ENCODE assay signal across 26 cellular contexts in genomic region chr6:168366473-168366872, GRCh38. TPM values are rescaled to one million over a fixed set of nuclear protein-coding genes. Genes with fewer than 3 reads are reported as not detected.
"Had no signal": no experiment of that assay in that cellular context is flagged by ENCODE, and none has a peak within 500 bp of the region (broad histone marks: within the 10 kb centered on the region; RNA-seq: fewer than 3 reads in every experiment).

No MANE protein-coding gene starts in this region.

- H3K4me3 Mint-ChIP-seq: dendritic cell treated with granulocyte-macrophage colony-stimulating factor and Interleukin-4, amounts not matched to agents 40 ng/mL and 50 ng/mL, for 4 days; effector memory CD8-positive, alpha-beta T cell; endodermal cell; mesothelial cell of epicardium had no signal

- H3K9me3 ChIP-seq: colonic mucosa, esophagus squamous epithelium, gastrocnemius medialis, lower lobe of right lung, mucosa of descending colon had no signal

- H3K27ac Mint-ChIP-seq: dendritic cell treated with granulocyte-macrophage colony-stimulating factor and Interleukin-4, amounts not matched to agents 40 ng/mL and 50 ng/mL, for 4 days; effector memory CD8-positive, alpha-beta T cell; endodermal cell; mesothelial cell of epicardium had no signal

- H3K4me3 ChIP-seq: colonic mucosa, esophagus squamous epithelium, gastrocnemius medialis, heart right ventricle, left lung, lower lobe of right lung, mucosa of descending colon had no signal

- DNase-seq: cerebellar nuclear complex; colonic mucosa; cortex of kidney; effector CD8-positive, alpha-beta T cell; effector memory CD8-positive, alpha-beta T cell; endodermal cell; esophagus squamous epithelium; foreskin fibroblast; foreskin melanocyte; gastrocnemius medialis; heart right ventricle; hippocampal formation; kidney; kidney glomerular epithelial cell; lower lobe of right lung; mesenchymal stem cell had no signal

- H3K27me3 ChIP-seq: colonic mucosa had no signal

- H3K9me3 Mint-ChIP-seq: dendritic cell treated with granulocyte-macrophage colony-stimulating factor and Interleukin-4, amounts not matched to agents 40 ng/mL and 50 ng/mL, for 4 days; effector memory CD8-positive, alpha-beta T cell had no signal

- ATAC-seq: effector memory CD8-positive, alpha-beta T cell; gastrocnemius medialis; heart right ventricle; left lung; left ventricle myocardium superior; lower lobe of right lung; mucosa of descending colon had no signal

- H3K36me3 ChIP-seq: colonic mucosa, esophagus squamous epithelium, gastrocnemius medialis, heart right ventricle, left lung, lower lobe of right lung had no signal

- H3K27ac ChIP-seq: colonic mucosa, esophagus squamous epithelium, gastrocnemius medialis, heart right ventricle, left lung, lower lobe of right lung had no signal

- H3K4me1 ChIP-seq: colonic mucosa, gastrocnemius medialis, left lung, lower lobe of right lung had no signal

RNA-seq across cellular contexts. Expression of gene DACT2, which starts 46.9 kb away (rescaled TPM):
- total RNA-seq: dermis microvascular lymphatic vessel endothelial cell, endothelial cell of umbilical vein, glomerular endothelial cell, lung microvascular endothelial cell, myocyte had no signal
